In the genomic region with DNA sequence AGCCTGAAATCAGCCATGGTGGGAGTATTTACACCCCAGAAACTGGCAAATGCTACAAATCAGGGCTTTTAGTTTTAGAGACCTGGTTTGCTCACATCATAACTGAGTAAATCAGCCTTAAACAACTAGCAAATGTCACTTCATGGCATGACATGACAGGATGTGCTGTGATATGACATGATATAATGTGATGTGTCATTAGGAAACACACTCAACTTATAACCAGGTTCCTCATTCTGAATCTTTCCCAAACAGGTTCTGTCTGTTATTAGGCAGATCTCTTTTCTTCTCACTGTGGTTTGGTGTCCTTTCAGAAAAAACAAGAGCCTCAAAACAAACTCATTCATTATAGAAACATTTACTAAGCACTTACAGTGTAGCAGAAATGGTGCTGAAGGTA, we compare ENCODE assay signal across 25 cellular contexts.
"Had no signal": no experiment of that assay in that cellular context is flagged by ENCODE, and none has a peak within 500 bp of the region (broad histone marks: within the 10 kb centered on the region; RNA-seq: fewer than 3 reads in every experiment).

No MANE protein-coding gene starts in this region.

- H2AFZ ChIP-seq: PC-9 had no signal

- H3K27ac ChIP-seq: ascending aorta, body of pancreas, PC-9 had no signal

- H3K27ac Mint-ChIP-seq: activated CD8-positive, alpha-beta T cell treated with anti-CD3 and anti-CD28 coated beads for 36 hours; activated naive CD4-positive, alpha-beta T cell treated with anti-CD3 and anti-CD28 coated beads, Interleukin-2, amount 50 U/mL, for 72 hours; activated naive CD8-positive, alpha-beta T cell treated with anti-CD3 and anti-CD28 coated beads, Interleukin-2, amount 50 U/mL, for 24 hours; activated T-helper 1 cell treated with anti-CD3 and anti-CD28 coated beads, Interleukin-12 subunit alpha, Interleukin-12 subunit beta, Interleukin-2, Interleukin-4 antibody, amounts not matched to agents 30 ng/mL and 10 ng/mL and 1 ng/mL, durations not matched to agents 14 hours and 24 hours and 36 hours; T-helper 17 cell; WTC11 had no signal

- H3K27me3 Mint-ChIP-seq: activated naive CD8-positive, alpha-beta T cell treated with anti-CD3 and anti-CD28 coated beads, Interleukin-2, amount 50 U/mL, for 24 hours; T-helper 17 cell had no signal

- H3K36me3 ChIP-seq: ascending aorta had no signal

- H3K4me1 ChIP-seq: ascending aorta, body of pancreas had no signal

- DNase-seq: activated CD4-positive, CD25-positive, alpha-beta regulatory T cell treated with anti-CD3 and anti-CD28 coated beads, Interleukin-2, amount 50 U/mL, for 72 hours; activated CD8-positive, alpha-beta memory T cell treated with anti-CD3 and anti-CD28 coated beads, Interleukin-2, amount 50 U/mL, for 4 hours; activated CD8-positive, alpha-beta T cell treated with anti-CD3 and anti-CD28 coated beads for 36 hours; activated effector memory CD4-positive, alpha-beta T cell treated with Interleukin-2 at 50 U/mL for 16 hours; activated naive CD4-positive, alpha-beta T cell; activated naive CD8-positive, alpha-beta T cell treated with anti-CD3 and anti-CD28 coated beads, Interleukin-2, amount 50 U/mL, for 24 hours; amniotic stem cell; body of pancreas; NCI-H1092; NCI-H1417; NCI-H2029; NCI-H2107; NCI-H2171 treated with DMSO at 0.1 percent for 48 hours; NCI-H345; NCI-H510A; NCI-H526 treated with DMSO at 0.1 percent for 48 hours; PC-9; SIG-M5; T-helper 17 cell; T-helper 9 cell had no signal

- H3K9me3 ChIP-seq: ascending aorta, body of pancreas had no signal

- H3K4me3 Mint-ChIP-seq: activated CD8-positive, alpha-beta T cell treated with anti-CD3 and anti-CD28 coated beads for 36 hours; activated naive CD8-positive, alpha-beta T cell treated with anti-CD3 and anti-CD28 coated beads, Interleukin-2, amount 50 U/mL, for 24 hours; activated T-helper 1 cell treated with anti-CD3 and anti-CD28 coated beads, Interleukin-12 subunit alpha, Interleukin-12 subunit beta, Interleukin-2, Interleukin-4 antibody, amounts not matched to agents 30 ng/mL and 10 ng/mL and 1 ng/mL, durations not matched to agents 14 hours and 24 hours and 36 hours; central memory CD8-positive, alpha-beta T cell; T-helper 17 cell; WTC11 had no signal

- H3K36me3 Mint-ChIP-seq: activated naive CD4-positive, alpha-beta T cell treated with anti-CD3 and anti-CD28 coated beads, Interleukin-2, amount 50 U/mL, for 72 hours; WTC11 had no signal

- H3K4me1 Mint-ChIP-seq: activated naive CD8-positive, alpha-beta T cell treated with anti-CD3 and anti-CD28 coated beads, Interleukin-2, amount 50 U/mL, for 24 hours; central memory CD8-positive, alpha-beta T cell; T-helper 17 cell had no signal

- H3K27me3 ChIP-seq: ascending aorta, body of pancreas had no signal

- H3K4me3 ChIP-seq: ascending aorta, body of pancreas, PC-9 had no signal

- ATAC-seq: activated CD8-positive, alpha-beta T cell treated with anti-CD3 and anti-CD28 coated beads for 36 hours; activated naive CD8-positive, alpha-beta T cell treated with anti-CD3 and anti-CD28 coated beads, Interleukin-2, amount 50 U/mL, for 24 hours; body of pancreas; T-helper 17 cell; WTC11 had no signal

- H3K9me3 Mint-ChIP-seq: activated CD8-positive, alpha-beta T cell treated with anti-CD3 and anti-CD28 coated beads for 36 hours; activated naive CD4-positive, alpha-beta T cell treated with anti-CD3 and anti-CD28 coated beads, Interleukin-2, amount 50 U/mL, for 72 hours; activated naive CD8-positive, alpha-beta T cell treated with anti-CD3 and anti-CD28 coated beads, Interleukin-2, amount 50 U/mL, for 24 hours; activated T-helper 1 cell treated with anti-CD3 and anti-CD28 coated beads, Interleukin-12 subunit alpha, Interleukin-12 subunit beta, Interleukin-2, Interleukin-4 antibody, amounts not matched to agents 30 ng/mL and 10 ng/mL and 1 ng/mL, durations not matched to agents 14 hours and 24 hours and 36 hours; central memory CD8-positive, alpha-beta T cell; WTC11 had no signal

- H3K4me2 ChIP-seq: PC-9 had no signal
